In the genomic region with DNA sequence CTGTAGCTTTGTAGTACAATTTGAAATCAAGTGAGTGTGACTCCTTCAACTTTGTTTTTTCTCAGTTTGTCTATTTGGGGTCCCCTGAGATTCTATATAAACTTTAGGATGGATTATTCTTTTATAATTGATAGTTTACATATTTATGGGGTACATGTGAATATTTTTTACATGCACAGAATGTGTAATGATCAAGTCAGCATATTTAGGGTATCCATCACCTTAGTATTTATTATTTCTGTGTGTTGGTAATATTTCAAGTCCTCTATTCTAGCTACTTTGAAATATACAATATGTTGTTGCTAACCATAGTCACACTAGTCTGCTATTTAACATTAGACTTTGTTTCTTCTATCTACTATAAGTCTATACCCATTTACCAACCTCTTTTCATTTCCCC, we compare ENCODE assay signal across 3 cellular contexts.
TF ChIP-seq lines count a peak whose summit lies in the region.

No MANE protein-coding gene starts in this region.

TF ChIP-seq in HepG2, 621 proteins besides CTCF, POLR2A, EP300 and RAD21:
- TF ChIP-seq ZNF674 (CRISPR knock-in tag; IDR thresholded peaks at IDR 0.05; ENCODE audit: low read depth) (no peak), MAFF (IDR thresholded peaks at IDR 0.05; ENCODE audit: low read depth, low read length) (peak; percentile 70), MAFK (conservative IDR thresholded peaks at IDR 0.05 in 1 of 2, IDR thresholded peaks at IDR 0.05 in 1 of 2; ENCODE audit: low read length in 2 of 2) (peak; percentile 69 to 72)

TF ChIP-seq in A549, 52 proteins besides CTCF, POLR2A, EP300 and RAD21:
- TF ChIP-seq HDAC2 (IDR thresholded peaks at IDR 0.05) (no peak), ZNF302 (CRISPR knock-in tag; IDR thresholded peaks at IDR 0.05) (no peak), HOXA7 (CRISPR knock-in tag; IDR thresholded peaks at IDR 0.05) (no peak), HOXB5 (CRISPR knock-in tag; IDR thresholded peaks at IDR 0.05) (no peak), CHD2 (IDR thresholded peaks at IDR 0.05; ENCODE audit: low read length, partially characterized antibody) (no peak), MAFK (IDR thresholded peaks at IDR 0.05; ENCODE audit: partially characterized antibody) (peak; percentile 23), MAZ (IDR thresholded peaks at IDR 0.05; ENCODE audit: borderline replicate concordance, low read depth, low read length) (no peak), EHMT2 (IDR thresholded peaks at IDR 0.05; ENCODE audit: low read depth) (no peak)

TF ChIP-seq in K562, 482 proteins besides CTCF, POLR2A, EP300 and RAD21:
- TF ChIP-seq ZNF316 (IDR thresholded peaks at IDR 0.05), result peak; percentile 58
- no peak for TF ChIP-seq TEAD2 (tag; IDR thresholded peaks at IDR 0.05)
- no peak for TF ChIP-seq POLR2AphosphoS2 (IDR thresholded peaks at IDR 0.05; ENCODE audit: low read length)
- no peak for TF ChIP-seq USF2 (CRISPR knock-in tag; IDR thresholded peaks at IDR 0.05)
- peak; percentile 40 for TF ChIP-seq RBM25 (IDR thresholded peaks at IDR 0.05; ENCODE audit: low read depth, low read length, severe bottlenecking)
- TF ChIP-seq, protein P1, sequence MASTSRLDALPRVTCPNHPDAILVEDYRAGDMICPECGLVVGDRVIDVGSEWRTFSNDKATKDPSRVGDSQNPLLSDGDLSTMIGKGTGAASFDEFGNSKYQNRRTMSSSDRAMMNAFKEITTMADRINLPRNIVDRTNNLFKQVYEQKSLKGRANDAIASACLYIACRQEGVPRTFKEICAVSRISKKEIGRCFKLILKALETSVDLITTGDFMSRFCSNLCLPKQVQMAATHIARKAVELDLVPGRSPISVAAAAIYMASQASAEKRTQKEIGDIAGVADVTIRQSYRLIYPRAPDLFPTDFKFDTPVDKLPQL (IDR thresholded peaks at IDR 0.05; ENCODE audit: extremely low read depth, insufficient read length), result no peak
- no peak for TF ChIP-seq HDAC6 (IDR thresholded peaks at IDR 0.05; ENCODE audit: low read depth, low read length)
- 0 out of 2 replicates have a peak, but pooled peaks have one; percentile 2 for TF ChIP-seq MAFF (IDR thresholded peaks at IDR 0.05; ENCODE audit: low read length)
- TF ChIP-seq ZNF436 (CRISPR knock-in tag; IDR thresholded peaks at IDR 0.05), result no peak
